8 cellular contexts compared by ENCODE assay signal in the genomic region with DNA sequence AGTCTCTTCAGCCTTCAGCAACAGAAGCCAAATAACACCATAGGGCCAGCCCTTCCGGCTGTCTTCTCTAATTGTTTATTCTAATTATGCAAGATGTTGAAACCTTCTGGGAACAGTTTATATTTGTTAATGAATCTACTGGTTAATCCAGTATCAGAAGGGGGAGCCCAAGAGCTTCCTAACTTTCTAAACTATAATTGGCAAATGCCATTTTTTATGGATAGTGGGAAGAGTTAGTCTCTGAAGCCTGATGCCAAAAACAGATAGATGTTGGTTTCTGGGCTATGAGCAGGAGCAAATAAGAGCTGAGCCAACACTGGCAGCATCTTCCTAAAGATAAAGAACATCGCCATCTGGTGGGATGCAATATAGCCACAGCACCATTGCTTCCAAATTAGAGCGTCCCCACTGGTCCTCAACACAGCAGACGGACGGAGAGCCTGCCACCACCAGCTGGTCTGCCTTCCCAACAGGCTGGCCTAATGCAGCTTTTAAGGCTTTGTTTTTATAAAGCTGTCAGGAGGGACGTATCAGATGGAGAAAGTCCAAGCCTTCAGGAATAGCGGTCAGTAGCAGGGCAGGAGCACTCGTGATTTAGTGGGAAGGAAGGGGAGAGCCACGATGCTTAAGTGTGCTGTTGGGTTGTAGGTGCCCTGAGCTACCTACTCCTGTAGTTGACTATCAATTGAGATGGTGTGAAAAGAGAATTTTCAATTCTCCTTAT.
DNase-seq lines count a peak whose midpoint lies in the region; ATAC-seq and TF ChIP-seq lines count a peak whose summit lies in the region.

No MANE protein-coding gene starts in this region.

- no peak overlapping the region for H2AFZ ChIP-seq in trophoblast cell (ENCODE audit: insufficient read depth, low read length, poor library complexity)

- no peak overlapping the region for H2BK12ac ChIP-seq in trophoblast cell (ENCODE audit: low read length)

- no peak overlapping the region for H4K12ac ChIP-seq in trophoblast cell (ENCODE audit: low read depth, low read length)

- no peak overlapping the region for H3K27ac ChIP-seq in trophoblast cell (ENCODE audit: low read depth, low read length)

- H2BK120ac ChIP-seq in trophoblast cell (ENCODE audit: insufficient read depth, low read length, poor library complexity): no peak overlapping the region

- H3K9ac ChIP-seq in trophoblast cell (ENCODE audit: low read length): no peak overlapping the region

- no peak overlapping the region for H3K4me2 ChIP-seq in trophoblast cell (ENCODE audit: low read length)

- no peaks in the 10 kb centered on the region for H3K36me3 ChIP-seq in trophoblast cell (ENCODE audit: control insufficient read depth in 1 of 2, insufficient read depth in 2 of 2, low read length in 2 of 2)

- DNase-seq in A172 (ENCODE audit: low spot score) (peak; percentile 54), G401 (ENCODE audit: low spot score) (peak; percentile 96), MV-4-11 (lab: John Stamatoyannopoulos, UW) (peak; percentile 48), fibroblast of the conjunctiva (ENCODE audit: low read depth) (peak; percentile 48), trophoblast cell (peak; percentile 17 to 39)

- H3K23ac ChIP-seq in trophoblast cell (ENCODE audit: low read length): no peak overlapping the region

- H3K4me3 ChIP-seq in trophoblast cell (ENCODE audit: low read depth, low read length): no peak overlapping the region

- WGBS in trophoblast cell (ENCODE audit: extremely low coverage, insufficient coverage, insufficient read length): no CpG with 5 or more reads among the region's 9 CpGs

- H3K9me3 ChIP-seq in trophoblast cell (ENCODE audit: insufficient read depth, low read depth, low read length): no peaks in the 10 kb centered on the region

- no peak overlapping the region for H4K8ac ChIP-seq in trophoblast cell (ENCODE audit: low read depth, low read length)

- H3K79me2 ChIP-seq in trophoblast cell (ENCODE audit: control insufficient read depth, insufficient read depth, low read length, poor library complexity): no peaks in the 10 kb centered on the region

- no peak overlapping the region for H2AK5ac ChIP-seq in trophoblast cell (ENCODE audit: low read length)

- H3K79me1 ChIP-seq in trophoblast cell (ENCODE audit: low read length): no peaks in the 10 kb centered on the region

- no peak overlapping the region for H4K91ac ChIP-seq in trophoblast cell (ENCODE audit: low read depth, low read length)

- no peak overlapping the region for H3K4ac ChIP-seq in trophoblast cell (ENCODE audit: low read depth, low read length)

- ATAC-seq in SK-N-SH treated with all-trans-retinoic acid at 6 μM for 48 hours: peak; percentile 95
- no peak for ATAC-seq in HG02610 (IDR thresholded peaks at IDR 0.05; ENCODE audit: unreplicated experiment)
- no peak for ATAC-seq in HG02571 (IDR thresholded peaks at IDR 0.05; ENCODE audit: unreplicated experiment)

- no peaks in the 10 kb centered on the region for H3K27me3 ChIP-seq in trophoblast cell (ENCODE audit: insufficient read depth, low read length)

- H2BK5ac ChIP-seq in trophoblast cell (ENCODE audit: low read depth, low read length, poor library complexity): no peak overlapping the region

- H3K4me1 ChIP-seq in trophoblast cell (ENCODE audit: control insufficient read depth in 1 of 2, insufficient read depth in 2 of 2, low read length in 2 of 2): no peaks in the 10 kb centered on the region

- in situ Hi-C loops in G401 (cut with HindIII; ENCODE audit: low sequenced_read_pairs): no loop called here

- no peak overlapping the region for H3K14ac ChIP-seq in trophoblast cell (ENCODE audit: low read length)

- no peak overlapping the region for H3K18ac ChIP-seq in trophoblast cell (ENCODE audit: low read length)

TF ChIP-seq in SK-N-SH treated with all-trans-retinoic acid at 6 μM for 48 hours, 23 proteins besides CTCF, POLR2A, EP300 and RAD21:
- TF ChIP-seq PPARA (CRISPR knock-in tag; IDR thresholded peaks at IDR 0.05; ENCODE audit: borderline replicate concordance): no peak
- TF ChIP-seq TOX (CRISPR knock-in tag; IDR thresholded peaks at IDR 0.05; ENCODE audit: borderline replicate concordance): no peak
- no peak for TF ChIP-seq RARB (CRISPR knock-in tag; IDR thresholded peaks at IDR 0.05)
- TF ChIP-seq CSRNP3 (CRISPR knock-in tag; IDR thresholded peaks at IDR 0.05): no peak
- TF ChIP-seq ZFP30 (CRISPR knock-in tag; IDR thresholded peaks at IDR 0.05): no peak
- TF ChIP-seq ZFP3 (CRISPR knock-in tag; IDR thresholded peaks at IDR 0.05): no peak
- TF ChIP-seq ZNF565 (CRISPR knock-in tag; conservative IDR thresholded peaks at IDR 0.05; ENCODE audit: low read depth): no peak
- no peak for TF ChIP-seq ESRRG (CRISPR knock-in tag; IDR thresholded peaks at IDR 0.05)
- TF ChIP-seq ISL1 (CRISPR knock-in tag; IDR thresholded peaks at IDR 0.05): no peak
- no peak for TF ChIP-seq TSHZ2 (CRISPR knock-in tag; IDR thresholded peaks at IDR 0.05)
- no peak for TF ChIP-seq ARNTL (CRISPR knock-in tag; IDR thresholded peaks at IDR 0.05; ENCODE audit: borderline replicate concordance, low read depth)
- TF ChIP-seq, protein P1, sequence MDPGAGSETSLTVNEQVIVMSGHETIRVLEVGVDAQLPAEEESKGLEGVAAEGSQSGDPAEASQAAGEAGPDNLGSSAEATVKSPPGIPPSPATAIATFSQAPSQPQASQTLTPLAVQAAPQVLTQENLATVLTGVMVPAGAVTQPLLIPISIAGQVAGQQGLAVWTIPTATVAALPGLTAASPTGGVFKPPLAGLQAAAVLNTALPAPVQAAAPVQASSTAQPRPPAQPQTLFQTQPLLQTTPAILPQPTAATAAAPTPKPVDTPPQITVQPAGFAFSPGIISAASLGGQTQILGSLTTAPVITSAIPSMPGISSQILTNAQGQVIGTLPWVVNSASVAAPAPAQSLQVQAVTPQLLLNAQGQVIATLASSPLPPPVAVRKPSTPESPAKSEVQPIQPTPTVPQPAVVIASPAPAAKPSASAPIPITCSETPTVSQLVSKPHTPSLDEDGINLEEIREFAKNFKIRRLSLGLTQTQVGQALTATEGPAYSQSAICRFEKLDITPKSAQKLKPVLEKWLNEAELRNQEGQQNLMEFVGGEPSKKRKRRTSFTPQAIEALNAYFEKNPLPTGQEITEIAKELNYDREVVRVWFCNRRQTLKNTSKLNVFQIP (CRISPR knock-in tag; IDR thresholded peaks at IDR 0.05; ENCODE audit: borderline replicate concordance, low read depth): no peak
- TF ChIP-seq TCF4 (CRISPR knock-in tag; IDR thresholded peaks at IDR 0.05; ENCODE audit: borderline replicate concordance): no peak
TF ChIP-seq in SK-N-SH treated with all-trans-retinoic acid at 6 μM for 48 hours: peak in this region for 0.

Comparison
In these comparisons a context has a peak if more than half of its experiments do, and no peak if none do; other contexts are left out.
1. DNase-seq: peak in every context shown above with its lines; median percentile 96 in G401; 54 in A172; 48 in MV-4-11; 48 in fibroblast of the conjunctiva; 28 in trophoblast cell.